23 cellular contexts compared by ENCODE assay signal in genomic region chr1:53736290-53736689, GRCh38. TPM values are rescaled to one million over a fixed set of nuclear protein-coding genes. Genes with fewer than 3 reads are reported as not detected.
DNase-seq lines count a peak whose midpoint lies in the region; ATAC-seq and TF ChIP-seq lines count a peak whose summit lies in the region.
"Had no signal": no experiment of that assay in that cellular context is flagged by ENCODE, and none has a peak within 500 bp of the region (broad histone marks: within the 10 kb centered on the region; RNA-seq: fewer than 3 reads in every experiment).

No MANE protein-coding gene starts in this region.

- H3K27ac ChIP-seq in mesenchymal stem cell (ENCODE audit: low read length, poor library complexity, severe bottlenecking) (peak overlapping the region; percentile 99), Peyer's patch (no peak overlapping the region)
- H3K27ac ChIP-seq: left lung had no signal

- no peak overlapping the region for H2BK12ac ChIP-seq in mesenchymal stem cell (ENCODE audit: low read length in 2 of 2)

- H3K9me3 ChIP-seq in mesenchymal stem cell (ENCODE audit: control insufficient read depth, low read length): no peaks in the 10 kb centered on the region
- no peaks in the 10 kb centered on the region for H3K9me3 ChIP-seq in Peyer's patch
- H3K9me3 ChIP-seq: breast epithelium, left lung, MG63, prostate gland, stomach had no signal

- no peak overlapping the region for H3K14ac ChIP-seq in mesenchymal stem cell (ENCODE audit: low read length in 2 of 2)

- H3K4me2 ChIP-seq in mesenchymal stem cell (ENCODE audit: low read length, poor library complexity, severe bottlenecking): peak overlapping the region; percentile 95

- no peaks in the 10 kb centered on the region for H3K27me3 Mint-ChIP-seq in chondrocyte (ENCODE audit: low read depth)

- TF ChIP-seq CTCF in chondrocyte (IDR thresholded peaks at IDR 0.05) (no peak), Peyer's patch (IDR thresholded peaks at IDR 0.05) (no peak)

- 70% methylated on average over 10 of the region's 11 CpGs for WGBS in mesenchymal stem cell

- no peak overlapping the region for H4K8ac ChIP-seq in mesenchymal stem cell (ENCODE audit: low read length)

- H3K4me3 ChIP-seq in mesenchymal stem cell (ENCODE audit: insufficient read depth in 1 of 2, low read depth in 1 of 2, low read length in 2 of 2): peak overlapping the region in 1 of 2 experiments; percentile 4
- no peak overlapping the region for H3K4me3 ChIP-seq in Peyer's patch
- H3K4me3 ChIP-seq: left lung, MG63, prostate gland, stomach had no signal

- H2BK120ac ChIP-seq in mesenchymal stem cell (ENCODE audit: low read depth, low read length): no peak overlapping the region

- H2BK15ac ChIP-seq in mesenchymal stem cell (ENCODE audit: low read depth, poor library complexity, severe bottlenecking): no peak overlapping the region

- peak overlapping the region; percentile 78 for H2AK5ac ChIP-seq in mesenchymal stem cell (ENCODE audit: low read length, severe bottlenecking)

- H3K27me3 ChIP-seq in mesenchymal stem cell (ENCODE audit: control insufficient read depth in 1 of 2, insufficient read depth in 1 of 2, low read length in 2 of 2): peaks cover 0 to 46% of the 10 kb centered on the region in 2 experiments
- peaks cover 0 to 10% of the 10 kb centered on the region in 2 donors for H3K27me3 ChIP-seq in Peyer's patch
- H3K27me3 ChIP-seq: MG63 had no signal

- H3K4me1 ChIP-seq in mesenchymal stem cell (ENCODE audit: control insufficient read depth, insufficient read depth, low read depth, low read length) (peaks cover 32% of the 10 kb centered on the region), Peyer's patch (peaks cover 0 to 24% (median 10%) of the 10 kb centered on the region in 4 donors)
- H3K4me1 ChIP-seq: breast epithelium had no signal

- H3K36me3 ChIP-seq in mesenchymal stem cell (ENCODE audit: control insufficient read depth in 1 of 2, insufficient read depth in 2 of 2, low read depth in 1 of 2, low read length in 2 of 2) (no peaks in the 10 kb centered on the region), Peyer's patch (no peaks in the 10 kb centered on the region)
- H3K36me3 ChIP-seq: breast epithelium, left lung, MG63, prostate gland, stomach had no signal

- peak overlapping the region; percentile 97 for H3K27ac Mint-ChIP-seq in chondrocyte (ENCODE audit: unreplicated experiment)
- H3K27ac Mint-ChIP-seq: activated CD4-positive, alpha-beta T cell treated with anti-CD3 and anti-CD28 coated beads, Interleukin-2, amount 10 ng/mL, durations not matched to agents 7 days and 5 days; activated naive CD8-positive, alpha-beta T cell treated with anti-CD3 and anti-CD28 coated beads, Interleukin-2, amount 10 ng/mL, durations not matched to agents 7 days and 5 days; activated T-helper 2 cell treated with anti-CD3 and anti-CD28 coated beads, Interferon-gamma antibody, Interleukin-2, Interleukin-4, amounts not matched to agents 10 μg/mL and 5 μg/mL and 100 μg/mL, durations not matched to agents 14 hours and 24 hours and 36 hours had no signal

- H3K4ac ChIP-seq in mesenchymal stem cell (ENCODE audit: low read depth in 1 of 2, low read length in 2 of 2): no peak overlapping the region

- H3K18ac ChIP-seq in mesenchymal stem cell (ENCODE audit: low read depth in 1 of 2, low read length in 2 of 2): no peak overlapping the region

- H3K23ac ChIP-seq in mesenchymal stem cell (ENCODE audit: low read length in 2 of 2): no peak overlapping the region

- no peak overlapping the region for H2BK5ac ChIP-seq in mesenchymal stem cell (ENCODE audit: low read depth, low read length, poor library complexity, severe bottlenecking)

- H3K9ac ChIP-seq in mesenchymal stem cell (ENCODE audit: low read length): no peak overlapping the region

- no peak for TF ChIP-seq POLR2A in Peyer's patch (IDR thresholded peaks at IDR 0.05)

- H3K9me3 Mint-ChIP-seq in chondrocyte (ENCODE audit: low read depth): no peaks in the 10 kb centered on the region
- H3K9me3 Mint-ChIP-seq: activated CD4-positive, alpha-beta T cell treated with anti-CD3 and anti-CD28 coated beads, Interleukin-2, amount 10 ng/mL, durations not matched to agents 7 days and 5 days; activated naive CD8-positive, alpha-beta T cell treated with anti-CD3 and anti-CD28 coated beads, Interleukin-2, amount 10 ng/mL, durations not matched to agents 7 days and 5 days; activated T-helper 2 cell treated with anti-CD3 and anti-CD28 coated beads, Interferon-gamma antibody, Interleukin-2, Interleukin-4, amounts not matched to agents 10 μg/mL and 5 μg/mL and 100 μg/mL, durations not matched to agents 14 hours and 24 hours and 36 hours had no signal

- H3K36me3 Mint-ChIP-seq in chondrocyte (ENCODE audit: low read depth): no peaks in the 10 kb centered on the region
- H3K36me3 Mint-ChIP-seq: activated naive CD8-positive, alpha-beta T cell treated with anti-CD3 and anti-CD28 coated beads, Interleukin-2, amount 10 ng/mL, durations not matched to agents 7 days and 5 days had no signal

- no peaks in the 10 kb centered on the region for H3K79me1 ChIP-seq in mesenchymal stem cell (replicated peaks; ENCODE audit: low read length, poor library complexity, severe bottlenecking)

- DNase-seq in EH (ENCODE audit: low read depth): peak; percentile 45
- peak; percentile 55 for DNase-seq in NCI-H69 (lab: John Stamatoyannopoulos, UW)
- no peak for DNase-seq in chondrocyte (ENCODE audit: low spot score)
- no peak for DNase-seq in mesenchymal stem cell
- DNase-seq in Peyer's patch: no peak
- DNase-seq in T-helper 2 cell: no peak
- DNase-seq in stimulated activated naive CD4-positive, alpha-beta T cell (lab: John Stamatoyannopoulos, UW): no peak
- DNase-seq: activated CD4-positive, alpha-beta T cell treated with anti-CD3 and anti-CD28 coated beads, Interleukin-2, amount 10 ng/mL, durations not matched to agents 7 days and 5 days; activated naive CD8-positive, alpha-beta T cell treated with anti-CD3 and anti-CD28 coated beads, Interleukin-2, amount 10 ng/mL, durations not matched to agents 7 days and 5 days; left lung; MG63; NCI-H526 treated with DMSO at 0.1 percent for 48 hours; stimulated activated CD4-positive, alpha-beta T cell treated with anti-CD3 and anti-CD28 coated beads, Interleukin-4, amount 100 ng/mL, for 4 hours; stomach; T-helper 1 cell; trophoblast cell had no signal

- H4K91ac ChIP-seq in mesenchymal stem cell (ENCODE audit: low read length): no peak overlapping the region

- peak overlapping the region; percentile 66 for H3K4me3 Mint-ChIP-seq in chondrocyte (ENCODE audit: unreplicated experiment)
- H3K4me3 Mint-ChIP-seq: activated CD4-positive, alpha-beta T cell treated with anti-CD3 and anti-CD28 coated beads, Interleukin-2, amount 10 ng/mL, durations not matched to agents 7 days and 5 days; activated naive CD8-positive, alpha-beta T cell treated with anti-CD3 and anti-CD28 coated beads, Interleukin-2, amount 10 ng/mL, durations not matched to agents 7 days and 5 days had no signal

- no peak overlapping the region for H2AFZ ChIP-seq in mesenchymal stem cell (ENCODE audit: low read depth, low read length)

- peaks cover 82% of the 10 kb centered on the region for H3K4me1 Mint-ChIP-seq in chondrocyte (ENCODE audit: low read depth)
- H3K4me1 Mint-ChIP-seq: activated naive CD8-positive, alpha-beta T cell treated with anti-CD3 and anti-CD28 coated beads, Interleukin-2, amount 10 ng/mL, durations not matched to agents 7 days and 5 days had no signal

- no peak for ATAC-seq in HG03139 (IDR thresholded peaks at IDR 0.05; ENCODE audit: unreplicated experiment)
- ATAC-seq: HCT116, left lung had no signal

RNA-seq across cellular contexts. Expression of gene GLIS1, which starts 2.7 kb away (rescaled TPM):
- total RNA-seq in chondrocyte (17.3 to 36.2 TPM (median 17.4 TPM) in 3 replicates), Peyer's patch (1 to 10 TPM in 1 of 4 donors, under 1 TPM in 2, not detected in 1; 0.54 to 1.7 (median 0.66) TPM)
- polyA plus RNA-seq in mesenchymal stem cell (2013, experiment 1 of 2): 0.29 TPM
- polyA plus RNA-seq in mesenchymal stem cell (2013, experiment 2 of 2): 0.29 TPM
- total RNA-seq: activated CD4-positive, alpha-beta T cell treated with anti-CD3 and anti-CD28 coated beads, Interleukin-2, amount 10 ng/mL, durations not matched to agents 7 days and 5 days; activated naive CD8-positive, alpha-beta T cell treated with anti-CD3 and anti-CD28 coated beads, Interleukin-2, amount 10 ng/mL, durations not matched to agents 7 days and 5 days; activated T-helper 2 cell treated with anti-CD3 and anti-CD28 coated beads, Interferon-gamma antibody, Interleukin-2, Interleukin-4, amounts not matched to agents 10 μg/mL and 5 μg/mL and 100 μg/mL, durations not matched to agents 14 hours and 24 hours and 36 hours; dermis microvascular lymphatic vessel endothelial cell; left lung had no signal
- polyA plus RNA-seq: neural cell had no signal

Comparison
In these comparisons a context has a peak if more than half of its experiments do, and no peak if none do; other contexts are left out.
1. DNase-seq: peak in EH (single experiment) and NCI-H69 (single experiment); none in chondrocyte (single experiment), mesenchymal stem cell (single experiment), Peyer's patch (0 of 3), T-helper 2 cell (0 of 5) and stimulated activated naive CD4-positive, alpha-beta T cell (0 of 6).